ENCODE assay signal across 1 cellular context in genomic region chr6:159968295-159969203, GRCh38.
TF ChIP-seq lines count a peak whose summit lies in the region.

Gene IGF2R, plus strand, starts transcription at chr6:159969082. Its CDS starts 165 bp downstream, at chr6:159969247.

TF ChIP-seq in IMR-90, 13 proteins besides CTCF, POLR2A, EP300 and RAD21 (continued from another document):
- peak; percentile 95 for TF ChIP-seq USF2 (IDR thresholded peaks at IDR 0.05; ENCODE audit: low read depth, low read length)
